In the genomic region with DNA sequence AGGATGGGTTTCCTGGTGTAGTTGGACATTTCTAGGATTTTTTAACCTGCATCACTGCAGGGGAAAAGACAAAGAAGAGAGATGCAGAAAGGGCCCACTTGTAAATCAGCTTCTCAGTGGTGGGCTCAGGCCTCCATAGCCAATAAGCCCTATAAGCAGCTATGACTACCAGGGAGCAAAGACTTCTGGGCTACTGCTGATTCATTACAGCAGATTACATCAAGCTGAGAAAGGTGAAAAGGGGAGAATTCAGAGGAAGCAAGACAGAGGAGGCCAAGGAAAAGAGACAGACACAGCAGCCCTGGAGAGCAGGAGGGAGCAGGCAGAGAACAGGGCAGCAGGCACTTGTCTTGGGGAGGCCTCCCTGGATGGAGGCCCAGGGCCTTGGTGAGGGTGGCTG, we compare ENCODE assay signal across 17 cellular contexts.
DNase-seq lines count a peak whose midpoint lies in the region; ATAC-seq and TF ChIP-seq lines count a peak whose summit lies in the region.
"Had no signal": no experiment of that assay in that cellular context is flagged by ENCODE, and none has a peak within 500 bp of the region (broad histone marks: within the 10 kb centered on the region; RNA-seq: fewer than 3 reads in every experiment).

No MANE protein-coding gene starts in this region.

- H3K27me3 ChIP-seq in heart left ventricle (peaks cover 0 to 4% (median 0%) of the 10 kb centered on the region in 9 donors), left ventricle myocardium inferior (ENCODE audit: low read depth) (peaks cover 42% of the 10 kb centered on the region), adrenal gland (no peaks in the 10 kb centered on the region)
- H3K27me3 ChIP-seq: BLaER1 treated with 17β-estradiol and CSF1 and Interleukin-3, amounts not matched to agents 10 nM and 100 nM had no signal

- H3K27ac ChIP-seq in heart left ventricle (no peak overlapping the region), left ventricle myocardium inferior (replicated peaks) (no peak overlapping the region), adrenal gland (no peak overlapping the region)
- H3K27ac ChIP-seq: BLaER1 treated with 17β-estradiol and CSF1 and Interleukin-3, amounts not matched to agents 10 nM and 100 nM; HL-60; PC-9; SK-N-MC had no signal

- H3K36me3 Mint-ChIP-seq in chondrocyte (ENCODE audit: low read depth): no peaks in the 10 kb centered on the region
- H3K36me3 Mint-ChIP-seq in stimulated activated effector memory CD8-positive, alpha-beta T cell treated with anti-CD3 and anti-CD28 coated beads, Interleukin-12 subunit alpha, Interleukin-12 subunit beta, amount 100 ng/mL, for 72 hours: no peaks in the 10 kb centered on the region

- TF ChIP-seq POLR2A in heart left ventricle (IDR thresholded peaks at IDR 0.05) (no peak), adrenal gland (IDR thresholded peaks at IDR 0.05) (no peak)

- peaks cover 3% of the 10 kb centered on the region for H3K9me3 Mint-ChIP-seq in chondrocyte (ENCODE audit: low read depth)
- no peaks in the 10 kb centered on the region for H3K9me3 Mint-ChIP-seq in stimulated activated effector memory CD8-positive, alpha-beta T cell treated with anti-CD3 and anti-CD28 coated beads, Interleukin-12 subunit alpha, Interleukin-12 subunit beta, amount 100 ng/mL, for 72 hours

- H3K4me1 ChIP-seq in heart left ventricle (no peaks in the 10 kb centered on the region), left ventricle myocardium inferior (no peaks in the 10 kb centered on the region), adrenal gland (replicated peaks in 1 of 2) (no peaks in the 10 kb centered on the region)

- no peak overlapping the region for H3K4me3 Mint-ChIP-seq in chondrocyte (ENCODE audit: unreplicated experiment)
- H3K4me3 Mint-ChIP-seq in stimulated activated effector memory CD8-positive, alpha-beta T cell treated with anti-CD3 and anti-CD28 coated beads, Interleukin-12 subunit alpha, Interleukin-12 subunit beta, amount 100 ng/mL, for 72 hours: no peak overlapping the region

- intact Hi-C loops in heart left ventricle (cut with DNase I) (no loop called here), left ventricle myocardium inferior (cut with micrococcal nuclease) (no loop called here), adrenal gland (cut with DNase I) (no loop called here)

- TF ChIP-seq CTCF in chondrocyte (IDR thresholded peaks at IDR 0.05): no peak
- TF ChIP-seq CTCF in heart left ventricle (IDR thresholded peaks at IDR 0.05): no peak
- no peak for TF ChIP-seq CTCF in left ventricle myocardium inferior (IDR thresholded peaks at IDR 0.05; ENCODE audit: borderline replicate concordance)
- no peak for TF ChIP-seq CTCF in adrenal gland (IDR thresholded peaks at IDR 0.05)

- H3K27ac Mint-ChIP-seq in chondrocyte (ENCODE audit: unreplicated experiment): peak overlapping the region; percentile 49
- no peak overlapping the region for H3K27ac Mint-ChIP-seq in stimulated activated effector memory CD8-positive, alpha-beta T cell treated with anti-CD3 and anti-CD28 coated beads, Interleukin-12 subunit alpha, Interleukin-12 subunit beta, amount 100 ng/mL, for 72 hours

- DNase-seq in AG20443 (ENCODE audit: low spot score) (peak; percentile 39), M059J (ENCODE audit: low read depth) (peak; percentile 58), chondrocyte (ENCODE audit: low spot score) (no peak), heart left ventricle (no peak), activated gamma-delta T cell (lab: John Stamatoyannopoulos, UW) (no peak), left ventricle myocardium inferior (no peak), adrenal gland (no peak)
- no peak for DNase-seq in stimulated activated effector memory CD8-positive, alpha-beta T cell treated with anti-CD3 and anti-CD28 coated beads, Interleukin-12 subunit alpha, Interleukin-12 subunit beta, amount 100 ng/mL, for 72 hours (ENCODE audit: low spot score in 2 of 2)
- DNase-seq: DMS153, NCI-H187 treated with DMSO at 0.1 percent for 48 hours, NCI-H446 treated with DMSO at 0.1 percent for 48 hours, NCI-H748 treated with DMSO at 0.1 percent for 48 hours, PC-9 had no signal

- no peaks in the 10 kb centered on the region for H3K36me3 ChIP-seq in heart left ventricle
- H3K36me3 ChIP-seq in left ventricle myocardium inferior: no peaks in the 10 kb centered on the region
- H3K36me3 ChIP-seq in adrenal gland (replicated peaks in 1 of 2): no peaks in the 10 kb centered on the region

- H3K27me3 Mint-ChIP-seq in chondrocyte (ENCODE audit: low read depth): peaks cover 4% of the 10 kb centered on the region

- peak; percentile 8 for ATAC-seq in stimulated activated effector memory CD8-positive, alpha-beta T cell treated with anti-CD3 and anti-CD28 coated beads, Interleukin-12 subunit alpha, Interleukin-12 subunit beta, amount 100 ng/mL, for 72 hours
- no peak for ATAC-seq in heart left ventricle
- ATAC-seq: HCT116 had no signal

- no peak overlapping the region for H3K4me3 ChIP-seq in heart left ventricle
- H3K4me3 ChIP-seq in left ventricle myocardium inferior: no peak overlapping the region
- H3K4me3 ChIP-seq in adrenal gland: no peak overlapping the region
- H3K4me3 ChIP-seq: BLaER1 treated with 17β-estradiol and CSF1 and Interleukin-3, amounts not matched to agents 10 nM and 100 nM; PC-9; SK-N-MC had no signal

- peaks cover 4% of the 10 kb centered on the region for H3K4me1 Mint-ChIP-seq in chondrocyte (ENCODE audit: low read depth)
- H3K4me1 Mint-ChIP-seq in stimulated activated effector memory CD8-positive, alpha-beta T cell treated with anti-CD3 and anti-CD28 coated beads, Interleukin-12 subunit alpha, Interleukin-12 subunit beta, amount 100 ng/mL, for 72 hours: no peaks in the 10 kb centered on the region

- H3K9me3 ChIP-seq in heart left ventricle: peaks cover 0 to 7% (median 0%) of the 10 kb centered on the region in 12 donors
- H3K9me3 ChIP-seq in left ventricle myocardium inferior (replicated peaks): peaks cover 20% of the 10 kb centered on the region
- no peaks in the 10 kb centered on the region for H3K9me3 ChIP-seq in adrenal gland (replicated peaks in 1 of 3)

Comparison
In these comparisons a context has a peak if more than half of its experiments do, and no peak if none do; other contexts are left out.
1. DNase-seq: peak in AG20443 (single experiment) and M059J (single experiment); none in chondrocyte (single experiment), stimulated activated effector memory CD8-positive, alpha-beta T cell treated with anti-CD3 and anti-CD28 coated beads, Interleukin-12 subunit alpha, Interleukin-12 subunit beta, amount 100 ng/mL, for 72 hours (0 of 2), heart left ventricle (0 of 5), activated gamma-delta T cell (single experiment), left ventricle myocardium inferior (single experiment) and adrenal gland (0 of 7).